ENCODE assay signal across 1 cellular context in the genomic region with DNA sequence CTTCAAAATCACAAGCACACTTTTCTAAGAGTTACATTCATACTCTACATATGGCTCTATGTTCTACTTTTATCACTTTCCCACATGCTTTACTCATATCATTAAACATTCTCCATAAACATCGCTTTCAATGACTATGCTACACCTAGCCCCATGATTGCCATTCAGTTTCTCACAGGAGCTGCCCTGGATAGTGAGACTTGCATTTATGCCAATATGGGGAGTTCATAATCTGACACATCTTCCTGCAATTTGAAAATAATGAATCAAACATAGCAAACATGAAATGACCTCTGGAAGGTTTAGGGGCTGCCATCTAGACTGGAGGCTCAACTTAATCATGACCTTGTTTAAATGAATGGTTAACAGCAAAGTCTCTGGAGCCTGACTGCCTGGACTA.
TF ChIP-seq lines count a peak whose summit lies in the region.

No MANE protein-coding gene starts in this region.

TF ChIP-seq in liver, 16 proteins besides CTCF, POLR2A, EP300 and RAD21 (continued from another document):
- no peak for TF ChIP-seq FOXA2 (IDR thresholded peaks at IDR 0.05)
TF ChIP-seq in liver: peak in this region for 0.
